8 cellular contexts compared by ENCODE assay signal in the genomic region with DNA sequence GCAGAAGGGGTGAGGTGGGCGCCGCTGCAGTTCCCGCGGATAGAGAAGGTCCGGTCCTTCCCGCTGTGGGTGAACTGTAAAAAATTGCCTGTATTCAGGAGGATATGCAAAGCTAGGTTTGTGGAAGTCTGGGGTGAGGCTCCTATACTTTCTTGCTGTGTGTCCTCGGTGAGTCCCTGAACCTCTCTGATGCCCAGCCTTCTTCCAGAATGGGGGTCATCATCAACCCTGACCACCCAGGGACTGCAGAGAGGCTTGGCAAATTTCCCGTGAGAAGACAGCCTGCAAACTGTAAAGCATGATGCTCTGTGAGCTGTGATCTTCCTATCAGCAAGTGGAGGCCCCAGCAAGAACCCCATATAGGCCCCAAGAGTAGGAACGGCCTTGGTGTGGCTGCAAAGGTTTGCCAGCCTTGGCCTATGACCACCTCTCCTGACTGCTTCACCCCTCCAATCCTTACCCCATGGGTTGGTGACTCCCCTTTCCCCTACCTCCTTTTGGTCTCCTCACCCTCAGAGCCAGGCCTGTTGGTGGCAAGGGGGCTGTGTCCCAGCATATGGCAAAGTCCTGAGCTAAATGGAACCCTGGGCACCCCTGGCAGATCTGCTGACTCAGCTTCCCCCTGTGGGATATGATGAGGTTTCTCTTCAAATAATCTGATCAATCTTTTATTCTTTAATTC. TPM values are rescaled to one million over a fixed set of nuclear protein-coding genes. Genes with fewer than 3 reads are reported as not detected.
DNase-seq lines count a peak whose midpoint lies in the region; ATAC-seq and TF ChIP-seq lines count a peak whose summit lies in the region.

No MANE protein-coding gene starts in this region.

- DNase-seq in CD14-positive monocyte (ENCODE audit: low spot score): no peak
- no peak for DNase-seq in HAP-1 (ENCODE audit: low spot score in 2 of 2)
- DNase-seq in activated CD8-positive, alpha-beta memory T cell treated with anti-CD3 and anti-CD28 coated beads, Interleukin-2, amount 10 ng/mL, durations not matched to agents 7 days and 5 days: no peak
- DNase-seq in immature natural killer cell: no peak
- no peak for DNase-seq in thoracic aorta (ENCODE audit: low spot score)
- no peak for DNase-seq in hippocampal formation (lab: John Stamatoyannopoulos, UW)

- H3K27ac ChIP-seq in thoracic aorta: peak overlapping the region; percentile 99 to 100

- CTCF ChIA-PET in activated CD8-positive, alpha-beta memory T cell treated with anti-CD3 and anti-CD28 coated beads, Interleukin-2, amount 10 ng/mL, durations not matched to agents 7 days and 5 days (lab: Charles Lee): interaction anchor here (0.8 to 1.4 kb wide), 5 partner anchors 42 to 481 kb away, joined by 3 to 8 read pairs (median 3); no protein-coding TSS in a partner anchor

- in situ Hi-C loops in HAP-1 (cut with MboI; ENCODE audit: low sequenced_read_pairs): no loop called here

- H3K4me3 Mint-ChIP-seq in CD14-positive monocyte (peak overlapping the region; percentile 94 to 97), immature natural killer cell (peak overlapping the region; percentile 88 to 96 (median 94))
- peak overlapping the region; percentile 86 for H3K4me3 Mint-ChIP-seq in activated CD8-positive, alpha-beta memory T cell treated with anti-CD3 and anti-CD28 coated beads, Interleukin-2, amount 10 ng/mL, durations not matched to agents 7 days and 5 days

- intact Hi-C loops in CD14-positive monocyte (cut with micrococcal nuclease): loop anchor here (10.0 kb wide), 2 partner anchors 478 to 638 kb away; a partner anchor contains a TSS

- no peaks in the 10 kb centered on the region for H3K9me3 ChIP-seq in HAP-1
- no peaks in the 10 kb centered on the region for H3K9me3 ChIP-seq in thoracic aorta

- peaks cover 37% of the 10 kb centered on the region for H3K36me3 ChIP-seq in HAP-1 (replicated peaks)
- peaks cover 33% of the 10 kb centered on the region for H3K36me3 ChIP-seq in thoracic aorta

- TF ChIP-seq CTCF in CD14-positive monocyte (IDR thresholded peaks at IDR 0.05): no peak
- no peak for TF ChIP-seq CTCF in thoracic aorta (IDR thresholded peaks at IDR 0.05)

- H3K4me3 ChIP-seq in HAP-1 (peak overlapping the region; percentile 87), thoracic aorta (peak overlapping the region; percentile 93)

- peaks cover 18% of the 10 kb centered on the region for H3K4me1 Mint-ChIP-seq in CD14-positive monocyte
- peaks cover 11% of the 10 kb centered on the region for H3K4me1 Mint-ChIP-seq in activated CD8-positive, alpha-beta memory T cell treated with anti-CD3 and anti-CD28 coated beads, Interleukin-2, amount 10 ng/mL, durations not matched to agents 7 days and 5 days
- H3K4me1 Mint-ChIP-seq in immature natural killer cell: peaks cover 16 to 23% of the 10 kb centered on the region in 2 donors

- H3K27me3 ChIP-seq in HAP-1 (ENCODE audit: low read depth) (no peaks in the 10 kb centered on the region), thoracic aorta (replicated peaks; ENCODE audit: insufficient read depth) (no peaks in the 10 kb centered on the region)

- no peak for ATAC-seq in activated CD8-positive, alpha-beta memory T cell treated with anti-CD3 and anti-CD28 coated beads, Interleukin-2, amount 10 ng/mL, durations not matched to agents 7 days and 5 days
- ATAC-seq in thoracic aorta (ENCODE audit: insufficient number of reproducible peaks, low FRiP score, low read depth) (no peak), HG03039 (IDR thresholded peaks at IDR 0.05; ENCODE audit: unreplicated experiment) (no peak), GM18907 (IDR thresholded peaks at IDR 0.05; ENCODE audit: unreplicated experiment) (no peak)

- H3K27ac Mint-ChIP-seq in CD14-positive monocyte (peak overlapping the region in 5 of 7 donors; percentile 79 to 93 (median 84)), immature natural killer cell (peak overlapping the region; percentile 70 to 92 (median 82))
- peak overlapping the region; percentile 82 for H3K27ac Mint-ChIP-seq in activated CD8-positive, alpha-beta memory T cell treated with anti-CD3 and anti-CD28 coated beads, Interleukin-2, amount 10 ng/mL, durations not matched to agents 7 days and 5 days

- no peaks in the 10 kb centered on the region for H3K9me3 Mint-ChIP-seq in CD14-positive monocyte
- H3K9me3 Mint-ChIP-seq in activated CD8-positive, alpha-beta memory T cell treated with anti-CD3 and anti-CD28 coated beads, Interleukin-2, amount 10 ng/mL, durations not matched to agents 7 days and 5 days (ENCODE audit: low read depth): no peaks in the 10 kb centered on the region
- no peaks in the 10 kb centered on the region for H3K9me3 Mint-ChIP-seq in immature natural killer cell

- H3K27me3 Mint-ChIP-seq in CD14-positive monocyte (ENCODE audit: low read depth in 3 of 3) (peaks cover 0 to 10% (median 8%) of the 10 kb centered on the region in 3 donors), immature natural killer cell (ENCODE audit: low read depth in 3 of 3) (peaks cover 1 to 3% (median 2%) of the 10 kb centered on the region in 3 donors)
- H3K27me3 Mint-ChIP-seq in activated CD8-positive, alpha-beta memory T cell treated with anti-CD3 and anti-CD28 coated beads, Interleukin-2, amount 10 ng/mL, durations not matched to agents 7 days and 5 days: peaks cover 20% of the 10 kb centered on the region

- H3K36me3 Mint-ChIP-seq in CD14-positive monocyte (peaks cover 15 to 22% of the 10 kb centered on the region in 2 donors), immature natural killer cell (peaks cover 14 to 17% (median 16%) of the 10 kb centered on the region in 3 donors)
- H3K36me3 Mint-ChIP-seq in activated CD8-positive, alpha-beta memory T cell treated with anti-CD3 and anti-CD28 coated beads, Interleukin-2, amount 10 ng/mL, durations not matched to agents 7 days and 5 days: peaks cover 28% of the 10 kb centered on the region

- H3K4me1 ChIP-seq in HAP-1: peaks cover 16% of the 10 kb centered on the region
- H3K4me1 ChIP-seq in thoracic aorta (ENCODE audit: control insufficient read depth in 1 of 2, low read depth in 2 of 2): peaks cover 41 to 86% of the 10 kb centered on the region in 2 donors

RNA-seq across cellular contexts. Expression of a gene that starts 0.8 kb away (rescaled TPM):
- polyA plus RNA-seq in CD14-positive monocyte (1 to 10 TPM; 3.8 to 4.5 TPM), immature natural killer cell (10 to 100 TPM in 2 of 3 donors, 1 to 10 TPM in 1; 8.8 to 14.2 (median 10.9) TPM)
- 10 to 100 TPM; 13.5 to 16.7 TPM for total RNA-seq in activated CD8-positive, alpha-beta memory T cell treated with anti-CD3 and anti-CD28 coated beads, Interleukin-2, amount 10 ng/mL, durations not matched to agents 7 days and 5 days
- total RNA-seq in thoracic aorta: 100 to 1,000 TPM; 195 to 229 TPM

RNA-seq across cellular contexts. Expression of a gene that starts 31.0 kb away (rescaled TPM):
- not detected for polyA plus RNA-seq in CD14-positive monocyte
- not detected for total RNA-seq in activated CD8-positive, alpha-beta memory T cell treated with anti-CD3 and anti-CD28 coated beads, Interleukin-2, amount 10 ng/mL, durations not matched to agents 7 days and 5 days
- polyA plus RNA-seq in immature natural killer cell: not detected
- total RNA-seq in thoracic aorta: 10 to 100 TPM; 16.6 to 34.0 TPM

Comparison
In these comparisons a context has a peak if more than half of its experiments do, and no peak if none do; other contexts are left out.
1. RNA of a gene that starts 0.8 kb away (total RNA-seq): 195 to 229 TPM in thoracic aorta; 13.5 to 16.7 TPM in activated CD8-positive, alpha-beta memory T cell treated with anti-CD3 and anti-CD28 coated beads, Interleukin-2, amount 10 ng/mL, durations not matched to agents 7 days and 5 days; every median in the first group is over 10 times any median in the second.
2. RNA of a gene that starts 31.0 kb away (total RNA-seq): 16.6 to 34.0 TPM in thoracic aorta; not detected in activated CD8-positive, alpha-beta memory T cell treated with anti-CD3 and anti-CD28 coated beads, Interleukin-2, amount 10 ng/mL, durations not matched to agents 7 days and 5 days; every median in the first group is over 10 times any median in the second.
3. Peak in every context shown above with its lines, with median percentiles within 50 percentile points of each other: H3K27ac Mint-ChIP-seq and H3K4me3 Mint-ChIP-seq.